In the genomic region with DNA sequence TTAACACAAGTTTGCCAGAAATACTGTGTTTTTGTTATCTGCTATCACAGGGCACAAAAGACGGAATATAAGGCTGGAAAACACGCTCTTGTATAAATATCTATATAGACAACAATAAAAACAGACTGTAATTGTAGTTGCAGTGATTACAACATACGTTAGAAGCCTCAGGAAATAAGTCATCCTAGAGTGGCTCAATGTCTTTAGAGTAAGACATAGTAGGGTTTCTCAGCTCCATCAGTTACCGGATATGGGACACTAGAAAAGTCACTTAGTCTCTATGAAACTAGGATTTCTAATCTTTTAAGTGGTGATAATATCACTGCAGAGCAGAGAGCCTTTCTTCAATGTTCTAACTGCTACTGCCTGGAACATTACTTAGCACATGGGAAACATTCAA, we compare ENCODE assay signal across 18 cellular contexts.
DNase-seq lines count a peak whose midpoint lies in the region; ATAC-seq and TF ChIP-seq lines count a peak whose summit lies in the region.
"Had no signal": no experiment of that assay in that cellular context is flagged by ENCODE, and none has a peak within 500 bp of the region (broad histone marks: within the 10 kb centered on the region; RNA-seq: fewer than 3 reads in every experiment).

No MANE protein-coding gene starts in this region.

- H3K79me2 ChIP-seq in GM23248 (ENCODE audit: insufficient read depth), result peaks cover 65% of the 10 kb centered on the region

- H3K27me3 ChIP-seq in GM23248 (replicated peaks; ENCODE audit: insufficient read depth), result no peaks in the 10 kb centered on the region
- no peaks in the 10 kb centered on the region for H3K27me3 ChIP-seq in MG63
- H3K27me3 ChIP-seq: dorsolateral prefrontal cortex had no signal

- H3K9me2 ChIP-seq in GM23248 (ENCODE audit: insufficient read depth), result no peaks in the 10 kb centered on the region

- H3K9ac ChIP-seq in GM23248, result no peak overlapping the region

- H3K36me3 ChIP-seq in GM23248 (ENCODE audit: low read depth), result no peaks in the 10 kb centered on the region
- peaks cover 11% of the 10 kb centered on the region for H3K36me3 ChIP-seq in MG63

- peak; percentile 54 for DNase-seq in GM23248
- DNase-seq in NOMO-1 (lab: John Stamatoyannopoulos, UW; ENCODE audit: unreplicated experiment in 2 of 2), result peak; percentile 79 to 95
- peak; percentile 61 for DNase-seq in choroid plexus epithelial cell (ENCODE audit: low read depth)
- DNase-seq in pulmonary artery endothelial cell (ENCODE audit: low read depth, low spot score), result peak; percentile 17
- DNase-seq in MG63, result no peak
- DNase-seq in A172 (ENCODE audit: low spot score), result no peak
- DNase-seq: activated CD4-positive, alpha-beta memory T cell treated with anti-CD3 and anti-CD28 coated beads for 36 hours; activated T-cell treated with anti-CD3 and anti-CD28 coated beads, Interleukin-2, amount 50 U/mL, for 48 hours; CD4-positive, CD25-positive, alpha-beta regulatory T cell; DMS79 treated with DMSO at 0.1 percent for 48 hours; dorsolateral prefrontal cortex; MM.1S; NCI-H2081 treated with DMSO at 0.1 percent for 48 hours; NCI-H524 treated with DMSO at 0.1 percent for 48 hours; stimulated activated naive CD8-positive, alpha-beta T cell treated with anti-CD3 and anti-CD28 coated beads, Interleukin-15, Interleukin-2, amounts not matched to agents 100 U/mL and 50 U/mL, for 24 hours had no signal

- in situ Hi-C loops in GM23248 (cut with MboI), result no loop called here

- H3K9me3 ChIP-seq in GM23248 (ENCODE audit: low read depth) (no peaks in the 10 kb centered on the region), MG63 (no peaks in the 10 kb centered on the region)

- H3K4me1 ChIP-seq in GM23248 (ENCODE audit: insufficient read depth), result peaks cover 33% of the 10 kb centered on the region

- peaks cover 14% of the 10 kb centered on the region; the same call in 1 of the 2 replicates for H3F3A ChIP-seq in GM23248 (ENCODE audit: insufficient read depth)

- no peak overlapping the region for H2AFZ ChIP-seq in GM23248

- TF ChIP-seq CTCF in choroid plexus epithelial cell (conservative IDR thresholded peaks at IDR 0.05; ENCODE audit: low read depth, low read length), result no peak

- WGBS in GM23248 (ENCODE audit: low coverage in 1 of 2, low lambda C conversion rate in 2 of 2, missing lambda C conversion rate in 2 of 2), 2 experiments, result 80% methylated on average over 4 of the region's 4 CpGs

- H3K27ac ChIP-seq in GM23248, result no peak overlapping the region

- H3K4me3 ChIP-seq in GM23248, result no peak overlapping the region
- no peak overlapping the region for H3K4me3 ChIP-seq in choroid plexus epithelial cell (ENCODE audit: low read depth, low read length)
- H3K4me3 ChIP-seq in MG63, result no peak overlapping the region
- H3K4me3 ChIP-seq: dorsolateral prefrontal cortex had no signal

- ATAC-seq in HG02884 (IDR thresholded peaks at IDR 0.05; ENCODE audit: unreplicated experiment), result no peak
- ATAC-seq: esophagus mucosa; HCT116; stimulated activated naive CD8-positive, alpha-beta T cell treated with anti-CD3 and anti-CD28 coated beads, Interleukin-15, Interleukin-2, amounts not matched to agents 100 U/mL and 50 U/mL, for 24 hours had no signal

- H3K4me2 ChIP-seq in GM23248 (ENCODE audit: unreplicated experiment), result no peak overlapping the region

- H4K20me1 ChIP-seq in GM23248 (ENCODE audit: insufficient read depth), result no peaks in the 10 kb centered on the region; the same call in 1 of the 2 replicates

Comparison
In these comparisons a context has a peak if more than half of its experiments do, and no peak if none do; other contexts are left out.
1. DNase-seq: peak in GM23248 (single experiment), NOMO-1 (2 of 2), choroid plexus epithelial cell (single experiment) and pulmonary artery endothelial cell (single experiment); none in MG63 (single experiment) and A172 (single experiment).